ENCODE assay signal across 26 cellular contexts in genomic region chr10:53846809-53847208, GRCh38.
A peak's percentile ranks its signal among the peaks of the same experiment; 100 is the strongest.
DNase-seq lines count a peak whose midpoint lies in the region; ATAC-seq, FAIRE-seq and TF ChIP-seq lines count a peak whose summit lies in the region.
"Had no signal": no experiment of that assay in that cellular context is flagged by ENCODE, and none has a peak within 500 bp of the region (broad histone marks: within the 10 kb centered on the region; RNA-seq: fewer than 3 reads in every experiment).

No MANE protein-coding gene starts in this region.

- H3K9me2 ChIP-seq in GM23248 (ENCODE audit: insufficient read depth): no peaks in the 10 kb centered on the region
- H3K9me2 ChIP-seq in MM.1S (replicated peaks; ENCODE audit: insufficient read depth, low read length): no peaks in the 10 kb centered on the region

- H3K9me3 ChIP-seq in GM23248 (ENCODE audit: low read depth) (no peaks in the 10 kb centered on the region), MM.1S (replicated peaks; ENCODE audit: insufficient read depth, low read length) (no peaks in the 10 kb centered on the region), astrocyte (ENCODE audit: insufficient read depth, low read depth, low read length) (no peaks in the 10 kb centered on the region)
- H3K9me3 ChIP-seq: heart left ventricle, stomach had no signal

- in situ Hi-C loops in GM23248 (cut with MboI): no loop called here

- 5 to 8% methylated on average over 2 of the region's 2 CpGs for WGBS in GM23248 (ENCODE audit: low coverage in 1 of 2, low lambda C conversion rate in 2 of 2, missing lambda C conversion rate in 2 of 2), 2 experiments

- H3K36me3 ChIP-seq in GM23248 (ENCODE audit: low read depth) (no peaks in the 10 kb centered on the region), MM.1S (replicated peaks; ENCODE audit: insufficient read depth, low read length) (no peaks in the 10 kb centered on the region), astrocyte (ENCODE audit: insufficient read depth, low read length) (no peaks in the 10 kb centered on the region)
- H3K36me3 ChIP-seq: heart left ventricle, stomach had no signal

- H3K4me3 ChIP-seq in GM23248: no peak overlapping the region
- no peak overlapping the region for H3K4me3 ChIP-seq in MM.1S (ENCODE audit: low read length)
- no peak overlapping the region for H3K4me3 ChIP-seq in astrocyte (ENCODE audit: insufficient read depth, low read depth, low read length)
- H3K4me3 ChIP-seq: heart left ventricle, K562, stomach had no signal

- H3K27me3 ChIP-seq in GM23248 (replicated peaks; ENCODE audit: insufficient read depth) (no peaks in the 10 kb centered on the region), MM.1S (replicated peaks; ENCODE audit: insufficient read depth, low read length) (no peaks in the 10 kb centered on the region), astrocyte (ENCODE audit: insufficient read depth, low read length) (no peaks in the 10 kb centered on the region)
- H3K27me3 ChIP-seq: heart left ventricle, stomach had no signal

- no peak overlapping the region for H3K27ac Mint-ChIP-seq in astrocyte (ENCODE audit: unreplicated experiment)
- H3K27ac Mint-ChIP-seq: activated naive CD8-positive, alpha-beta T cell; HFFc6 had no signal

- DNase-seq in GM23248 (peak; percentile 7), MM.1S (no peak), astrocyte (ENCODE audit: low read depth) (no peak), kidney tubule cell (ENCODE audit: low spot score) (peak; percentile 2), NOMO-1 treated with dmso at 0.1 percent for 144 hours (lab: John Stamatoyannopoulos, UW; ENCODE audit: unreplicated experiment) (no peak), NK-92 (lab: John Stamatoyannopoulos, UW; ENCODE audit: unreplicated experiment) (no peak)
- DNase-seq in stimulated activated naive CD8-positive, alpha-beta T cell treated with anti-CD3 and anti-CD28 coated beads, Interleukin-15, Interleukin-2, amounts not matched to agents 100 U/mL and 50 U/mL, for 24 hours: no peak
- DNase-seq: activated CD4-positive, alpha-beta T cell treated with anti-CD3 and anti-CD28 coated beads for 4 hours; AML-193; cortex of kidney; EL; heart left ventricle; HFFc6; left ventricle myocardium superior; NCI-H1048; NCI-H2029; NCI-H446; stimulated activated CD4-positive, alpha-beta T cell treated with anti-CD3 and anti-CD28 coated beads, Interleukin-4, amount 100 ng/mL, for 4 hours; stomach; trophoblast cell had no signal

- H3K4me2 ChIP-seq in GM23248 (ENCODE audit: unreplicated experiment) (no peak overlapping the region), MM.1S (ENCODE audit: low read depth, low read length) (no peak overlapping the region), astrocyte (ENCODE audit: low read length) (no peak overlapping the region)

- ATAC-seq in stimulated activated naive CD8-positive, alpha-beta T cell treated with anti-CD3 and anti-CD28 coated beads, Interleukin-15, Interleukin-2, amounts not matched to agents 100 U/mL and 50 U/mL, for 24 hours: no peak
- no peak for ATAC-seq in HG03135 (IDR thresholded peaks at IDR 0.05; ENCODE audit: unreplicated experiment)
- ATAC-seq: heart left ventricle, K562, left ventricle myocardium superior, Right ventricle myocardium inferior had no signal

- H3K27ac ChIP-seq in GM23248 (no peak overlapping the region), MM.1S (ENCODE audit: low read length) (no peak overlapping the region), astrocyte (ENCODE audit: low read depth, low read length) (no peak overlapping the region)
- H3K27ac ChIP-seq: heart left ventricle, HL-60, stomach had no signal

- no peaks in the 10 kb centered on the region for H3K9me3 Mint-ChIP-seq in astrocyte (ENCODE audit: unreplicated experiment)

- H3K4me1 Mint-ChIP-seq in astrocyte (ENCODE audit: low read depth, unreplicated experiment): peaks cover 7% of the 10 kb centered on the region

- no peak overlapping the region for H3K4me3 Mint-ChIP-seq in astrocyte (ENCODE audit: unreplicated experiment)
- H3K4me3 Mint-ChIP-seq: activated naive CD8-positive, alpha-beta T cell; HFFc6 had no signal

- H3F3A ChIP-seq in GM23248 (ENCODE audit: insufficient read depth) (no peaks in the 10 kb centered on the region), MM.1S (ENCODE audit: insufficient read depth, low read length) (peaks cover 4% of the 10 kb centered on the region)

- H2AFZ ChIP-seq in GM23248 (no peak overlapping the region), MM.1S (ENCODE audit: low read length) (no peak overlapping the region), astrocyte (ENCODE audit: low read depth, low read length) (no peak overlapping the region)

- H4K20me1 ChIP-seq in GM23248 (ENCODE audit: insufficient read depth) (no peaks in the 10 kb centered on the region), MM.1S (ENCODE audit: insufficient read depth, low read length) (no peaks in the 10 kb centered on the region), astrocyte (ENCODE audit: insufficient read depth, low read length) (no peaks in the 10 kb centered on the region)

- H3K4me1 ChIP-seq in GM23248 (ENCODE audit: insufficient read depth) (no peaks in the 10 kb centered on the region), MM.1S (ENCODE audit: low read length) (peaks cover 17% of the 10 kb centered on the region), astrocyte (ENCODE audit: insufficient read depth, low read length) (no peaks in the 10 kb centered on the region)
- H3K4me1 ChIP-seq: heart left ventricle, stomach had no signal

- H3K36me3 Mint-ChIP-seq in astrocyte (ENCODE audit: low read depth, unreplicated experiment): no peaks in the 10 kb centered on the region
- H3K36me3 Mint-ChIP-seq: activated naive CD8-positive, alpha-beta T cell had no signal

- H3K79me2 ChIP-seq in GM23248 (ENCODE audit: insufficient read depth) (no peaks in the 10 kb centered on the region), MM.1S (ENCODE audit: low read length) (no peaks in the 10 kb centered on the region), astrocyte (ENCODE audit: insufficient read depth, low read length) (no peaks in the 10 kb centered on the region)

- no peak for FAIRE-seq in astrocyte (lab: Jason Lieb, UNC)
- FAIRE-seq: endometrium, K562 had no signal

- TF ChIP-seq CTCF in MM.1S (IDR thresholded peaks at IDR 0.05; ENCODE audit: low read length) (peak; percentile 14; the same call in 1 of the 2 replicates), astrocyte (IDR thresholded peaks at IDR 0.05; ENCODE audit: insufficient read depth, low read depth, low read length) (peak; percentile 15)

- no peak overlapping the region for H3K9ac ChIP-seq in GM23248
- no peak overlapping the region for H3K9ac ChIP-seq in MM.1S (ENCODE audit: low read length)
- H3K9ac ChIP-seq in astrocyte (ENCODE audit: low read length): no peak overlapping the region

- H3K27me3 Mint-ChIP-seq in astrocyte (ENCODE audit: low read depth, unreplicated experiment): no peaks in the 10 kb centered on the region
- H3K27me3 Mint-ChIP-seq: activated naive CD8-positive, alpha-beta T cell had no signal

Comparison
In these comparisons a context has a peak if more than half of its experiments do, and no peak if none do; other contexts are left out.
1. DNase-seq: peak in GM23248 (single experiment) and kidney tubule cell (single experiment); none in MM.1S (single experiment), astrocyte (single experiment), stimulated activated naive CD8-positive, alpha-beta T cell treated with anti-CD3 and anti-CD28 coated beads, Interleukin-15, Interleukin-2, amounts not matched to agents 100 U/mL and 50 U/mL, for 24 hours (single experiment), NOMO-1 treated with dmso at 0.1 percent for 144 hours (single experiment) and NK-92 (single experiment).